In the genomic region with DNA sequence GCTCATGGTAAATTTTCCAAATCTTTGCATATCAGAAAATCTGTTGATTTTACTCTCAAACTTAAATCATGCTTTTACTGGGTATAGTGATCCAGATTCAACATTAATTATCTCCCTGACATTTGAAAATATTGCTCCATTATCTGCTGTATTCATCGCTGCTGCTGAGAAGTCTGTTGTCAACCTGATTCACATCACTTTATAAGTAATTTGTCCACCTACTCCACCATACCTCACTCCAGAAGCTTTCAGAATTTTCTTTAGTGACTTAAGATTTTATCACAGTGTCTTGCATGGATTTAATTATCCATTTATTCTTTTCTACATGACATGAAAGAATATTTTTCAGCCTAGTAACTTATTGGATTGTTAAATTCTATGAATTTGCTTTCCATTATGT, we compare ENCODE assay signal across 7 cellular contexts.
"Had no signal": no experiment of that assay in that cellular context is flagged by ENCODE, and none has a peak within 500 bp of the region (broad histone marks: within the 10 kb centered on the region; RNA-seq: fewer than 3 reads in every experiment).

No MANE protein-coding gene starts in this region.

- FAIRE-seq: HTR-8/SVneo, K562 had no signal

- H3K4me1 Mint-ChIP-seq: IgD-negative memory B cell had no signal

- H3K27ac ChIP-seq: HL-60 had no signal

- DNase-seq: IMR-90, KBM-7, KG1 had no signal

- H3K4me3 ChIP-seq: K562 had no signal

- H3K4me3 Mint-ChIP-seq: IgD-negative memory B cell had no signal

- H3K27me3 Mint-ChIP-seq: IgD-negative memory B cell had no signal

- ATAC-seq: K562 had no signal

- H3K27ac Mint-ChIP-seq: IgD-negative memory B cell had no signal
